In the genomic region with DNA sequence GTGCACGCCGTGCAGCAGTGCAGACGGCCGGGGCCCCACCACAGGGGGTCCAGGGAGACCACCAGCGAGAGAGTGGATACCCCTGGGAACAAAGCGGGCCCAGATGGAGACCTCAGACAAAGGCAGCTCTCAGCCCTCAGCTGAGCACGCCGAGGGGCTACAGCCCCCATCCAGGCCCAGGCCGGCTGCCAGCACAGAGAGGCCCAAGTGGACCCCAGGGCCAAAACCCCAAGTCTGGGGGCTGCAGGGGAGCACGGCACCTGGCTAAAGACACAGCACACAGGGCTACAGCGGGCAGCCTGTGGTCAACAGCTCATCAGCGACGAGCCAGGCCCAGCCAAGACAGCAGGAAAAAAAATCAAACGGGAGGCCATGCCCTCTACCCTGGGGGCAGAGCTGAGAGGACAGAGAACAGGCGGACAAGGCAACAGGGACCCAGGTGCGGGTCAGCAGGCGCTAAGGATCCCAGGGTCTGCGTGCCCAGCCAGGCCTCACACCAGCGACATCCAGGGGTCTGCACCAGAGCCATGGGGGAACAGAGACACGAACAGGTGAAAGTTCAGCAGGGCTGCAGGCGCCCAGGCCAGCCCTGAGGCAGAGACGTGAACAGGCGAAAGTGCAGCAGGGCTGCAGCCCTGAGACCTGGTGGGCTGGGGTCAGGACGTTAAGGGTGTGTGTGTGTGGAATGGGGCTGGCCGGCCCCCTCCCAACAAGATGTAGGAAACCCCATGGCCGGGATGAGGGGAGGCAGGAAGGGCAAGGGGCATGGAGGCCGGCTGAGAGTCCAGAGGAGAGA, we compare ENCODE assay signal across 10 cellular contexts. TPM values are rescaled to one million over a fixed set of nuclear protein-coding genes. Genes with fewer than 3 reads are reported as not detected.
A peak's percentile ranks its signal among the peaks of the same experiment; 100 is the strongest.
DNase-seq lines count a peak whose midpoint lies in the region; ATAC-seq and TF ChIP-seq lines count a peak whose summit lies in the region.
"Had no signal": no experiment of that assay in that cellular context is flagged by ENCODE, and none has a peak within 500 bp of the region (broad histone marks: within the 10 kb centered on the region; RNA-seq: fewer than 3 reads in every experiment).

No MANE protein-coding gene starts in this region.

- peaks cover 5% of the 10 kb centered on the region for H3F3A ChIP-seq in GM23248 (ENCODE audit: insufficient read depth)

- no peaks in the 10 kb centered on the region for H3K27me3 Mint-ChIP-seq in activated T-helper 1 cell treated with anti-CD3 and anti-CD28 coated beads, Interleukin-12 subunit alpha, Interleukin-12 subunit beta, Interleukin-2, Interleukin-4 antibody, amounts not matched to agents 30 ng/mL and 10 ng/mL and 1 ng/mL, durations not matched to agents 14 hours and 24 hours and 36 hours (ENCODE audit: insufficient read depth)

- H3K9me3 ChIP-seq in GM23248 (ENCODE audit: low read depth) (no peaks in the 10 kb centered on the region), right atrium auricular region (peaks cover 0 to 5% of the 10 kb centered on the region in 2 donors), gastrocnemius medialis (no peaks in the 10 kb centered on the region)

- H3K79me2 ChIP-seq in GM23248 (ENCODE audit: insufficient read depth): peaks cover 95% of the 10 kb centered on the region

- no peak overlapping the region for H3K4me2 ChIP-seq in GM23248 (ENCODE audit: unreplicated experiment)

- WGBS in GM23248 (ENCODE audit: low coverage in 1 of 2, low lambda C conversion rate in 2 of 2, missing lambda C conversion rate in 2 of 2), 2 experiments: 91 to 94% methylated on average over 26 to 27 of the region's 27 CpGs

- no peaks in the 10 kb centered on the region for H3K9me2 ChIP-seq in GM23248 (ENCODE audit: insufficient read depth)

- no peak for TF ChIP-seq POLR2A in gastrocnemius medialis (IDR thresholded peaks at IDR 0.05)

- H3K4me3 Mint-ChIP-seq in activated T-helper 1 cell treated with anti-CD3 and anti-CD28 coated beads, Interleukin-12 subunit alpha, Interleukin-12 subunit beta, Interleukin-2, Interleukin-4 antibody, amounts not matched to agents 30 ng/mL and 10 ng/mL and 1 ng/mL, durations not matched to agents 14 hours and 24 hours and 36 hours: no peak overlapping the region

- peak overlapping the region; percentile 43; the same call in 1 of the 2 replicates for H3K9ac ChIP-seq in GM23248

- H3K27ac Mint-ChIP-seq in activated T-helper 1 cell treated with anti-CD3 and anti-CD28 coated beads, Interleukin-12 subunit alpha, Interleukin-12 subunit beta, Interleukin-2, Interleukin-4 antibody, amounts not matched to agents 30 ng/mL and 10 ng/mL and 1 ng/mL, durations not matched to agents 14 hours and 24 hours and 36 hours: peak overlapping the region; percentile 50

- peaks cover 30% of the 10 kb centered on the region for H3K36me3 Mint-ChIP-seq in activated T-helper 1 cell treated with anti-CD3 and anti-CD28 coated beads, Interleukin-12 subunit alpha, Interleukin-12 subunit beta, Interleukin-2, Interleukin-4 antibody, amounts not matched to agents 30 ng/mL and 10 ng/mL and 1 ng/mL, durations not matched to agents 14 hours and 24 hours and 36 hours (ENCODE audit: low read depth)

- H3K36me3 ChIP-seq in GM23248 (ENCODE audit: low read depth): no peaks in the 10 kb centered on the region
- no peaks in the 10 kb centered on the region for H3K36me3 ChIP-seq in right atrium auricular region
- H3K36me3 ChIP-seq in gastrocnemius medialis: no peaks in the 10 kb centered on the region

- H3K4me3 ChIP-seq in GM23248 (no peak overlapping the region), right atrium auricular region (no peak overlapping the region), gastrocnemius medialis (no peak overlapping the region)

- peaks cover 25% of the 10 kb centered on the region for H3K4me1 Mint-ChIP-seq in activated T-helper 1 cell treated with anti-CD3 and anti-CD28 coated beads, Interleukin-12 subunit alpha, Interleukin-12 subunit beta, Interleukin-2, Interleukin-4 antibody, amounts not matched to agents 30 ng/mL and 10 ng/mL and 1 ng/mL, durations not matched to agents 14 hours and 24 hours and 36 hours (ENCODE audit: low read depth)

- intact Hi-C loops in activated T-helper 1 cell treated with anti-CD3 and anti-CD28 coated beads, Interleukin-12 subunit alpha, Interleukin-12 subunit beta, Interleukin-2, Interleukin-4 antibody, amounts not matched to agents 30 ng/mL and 10 ng/mL and 1 ng/mL, durations not matched to agents 14 hours and 24 hours and 36 hours (cut with micrococcal nuclease): no loop called here
- intact Hi-C loops in gastrocnemius medialis (cut with DNase I; ENCODE audit: low total_unique reads): no loop called here

- DNase-seq in GM23248: no peak
- no peak for DNase-seq in activated T-helper 1 cell treated with anti-CD3 and anti-CD28 coated beads, Interleukin-12 subunit alpha, Interleukin-12 subunit beta, Interleukin-2, Interleukin-4 antibody, amounts not matched to agents 30 ng/mL and 10 ng/mL and 1 ng/mL, durations not matched to agents 14 hours and 24 hours and 36 hours (ENCODE audit: low spot score)
- DNase-seq in right atrium auricular region (ENCODE audit: low spot score): peak; percentile 55
- DNase-seq in gastrocnemius medialis: peak in 1 of 2 donors; percentile 10
- no peak for DNase-seq in NK-92 (lab: John Stamatoyannopoulos, UW; ENCODE audit: unreplicated experiment)
- DNase-seq: activated gamma-delta T cell, MV-4-11 had no signal

- H3K4me1 ChIP-seq in GM23248 (ENCODE audit: insufficient read depth): peaks cover 12% of the 10 kb centered on the region
- peaks cover 0 to 39% of the 10 kb centered on the region in 2 donors for H3K4me1 ChIP-seq in right atrium auricular region
- H3K4me1 ChIP-seq in gastrocnemius medialis: peaks cover 28 to 38% of the 10 kb centered on the region in 2 donors

- H3K27ac ChIP-seq in GM23248 (peak overlapping the region; percentile 23), right atrium auricular region (peak overlapping the region; percentile 64 to 80), gastrocnemius medialis (peak overlapping the region; percentile 50 to 75 (median 69))

- H4K20me1 ChIP-seq in GM23248 (ENCODE audit: insufficient read depth): peaks cover 10% of the 10 kb centered on the region; the same call in 1 of the 2 replicates

- H2AFZ ChIP-seq in GM23248: no peak overlapping the region

- H3K9me3 Mint-ChIP-seq in activated T-helper 1 cell treated with anti-CD3 and anti-CD28 coated beads, Interleukin-12 subunit alpha, Interleukin-12 subunit beta, Interleukin-2, Interleukin-4 antibody, amounts not matched to agents 30 ng/mL and 10 ng/mL and 1 ng/mL, durations not matched to agents 14 hours and 24 hours and 36 hours: peaks cover 13% of the 10 kb centered on the region

- TF ChIP-seq CTCF in right atrium auricular region (IDR thresholded peaks at IDR 0.05) (no peak), gastrocnemius medialis (IDR thresholded peaks at IDR 0.05 in 4 of 5, conservative IDR thresholded peaks at IDR 0.05 in 1 of 5) (no peak)

- H3K27me3 ChIP-seq in GM23248 (replicated peaks; ENCODE audit: insufficient read depth): no peaks in the 10 kb centered on the region
- no peaks in the 10 kb centered on the region for H3K27me3 ChIP-seq in right atrium auricular region
- H3K27me3 ChIP-seq in gastrocnemius medialis: no peaks in the 10 kb centered on the region

- no peak for ATAC-seq in gastrocnemius medialis
- no peak for ATAC-seq in GM21723 (IDR thresholded peaks at IDR 0.05; ENCODE audit: unreplicated experiment)
- ATAC-seq in HG02938 (IDR thresholded peaks at IDR 0.05; ENCODE audit: unreplicated experiment): no peak
- ATAC-seq in HG03039 (IDR thresholded peaks at IDR 0.05; ENCODE audit: unreplicated experiment): no peak

- in situ Hi-C loops in GM23248 (cut with MboI) (no loop called here), gastrocnemius medialis (cut with MboI; ENCODE audit: low sequenced_read_pairs in 4 of 4) (no loop called here)

RNA-seq across cellular contexts. Expression of a gene that starts 34.3 kb away (rescaled TPM):
- 36.7 and 46.2 TPM in 2 replicates for total RNA-seq in GM23248 (2014; rRNA removed; shearing (Covaris generic))
- 30.0 and 34.3 TPM in 2 replicates for polyA plus RNA-seq in GM23248 (2016; fragmentation: Nextera tagmentation; extraction: Ambion mirVana)
- total RNA-seq in activated T-helper 1 cell treated with anti-CD3 and anti-CD28 coated beads, Interleukin-12 subunit alpha, Interleukin-12 subunit beta, Interleukin-2, Interleukin-4 antibody, amounts not matched to agents 30 ng/mL and 10 ng/mL and 1 ng/mL, durations not matched to agents 14 hours and 24 hours and 36 hours: 22.9 and 23.5 TPM in 2 replicates
- total RNA-seq in right atrium auricular region: 10 to 100 TPM; 10.2 to 13.2 TPM
- total RNA-seq in gastrocnemius medialis: 10 to 100 TPM in 2 of 4 donors, 1 to 10 TPM in 2; 3.4 to 22.2 (median 10.8) TPM
